28 cellular contexts compared by ENCODE assay signal in the genomic region with DNA sequence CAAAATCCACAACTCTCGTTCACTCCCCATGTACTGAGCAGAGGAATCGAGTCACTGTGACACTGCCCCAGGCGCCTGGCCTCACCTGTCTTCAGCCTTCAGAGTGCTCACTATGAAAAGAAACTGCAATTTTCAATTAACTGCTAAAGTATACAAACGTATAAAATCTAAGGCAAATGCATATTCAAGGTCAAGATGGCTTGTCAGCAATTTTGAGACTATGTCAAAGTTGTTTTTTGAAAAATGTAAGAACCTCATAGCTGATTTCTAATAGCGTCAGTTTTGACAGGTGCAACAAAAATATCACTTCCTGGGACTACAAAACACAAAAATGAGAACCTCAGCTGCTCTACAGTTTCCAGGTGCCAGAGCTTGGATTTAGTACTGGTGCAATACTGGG.
"Had no signal": no experiment of that assay in that cellular context is flagged by ENCODE, and none has a peak within 500 bp of the region (broad histone marks: within the 10 kb centered on the region; RNA-seq: fewer than 3 reads in every experiment).

No MANE protein-coding gene starts in this region.

- H3K4me3 ChIP-seq: left lung, lower lobe of right lung, pancreas, prostate gland, sigmoid colon, spleen, tibial nerve, uterus had no signal

- DNase-seq: hippocampal formation; kidney; left colon; left lung; lower lobe of right lung; mammary epithelial cell; mesenchymal stem cell; naive thymus-derived CD8-positive, alpha-beta T cell; nucleus accumbens; pancreas; posterior cingulate gyrus; retina; right cardiac atrium; sigmoid colon; small intestine; spleen; stimulated activated CD4-positive, alpha-beta T cell treated with anti-CD3 and anti-CD28 coated beads, Interleukin-4, amount 100 ng/mL, for 24 hours; stimulated activated naive CD4-positive, alpha-beta T cell treated with Interleukin-2 at 50 U/mL for 16 hours; stimulated activated naive CD8-positive, alpha-beta T cell treated with anti-CD3 and anti-CD28 coated beads, Interleukin-15, amount 100 ng/mL, for 72 hours; substantia nigra; uterus had no signal

- H3K4me1 ChIP-seq: left lung, lower lobe of right lung, pancreas, prostate gland, sigmoid colon, tibial nerve, uterus had no signal

- H3K9me3 Mint-ChIP-seq: naive thymus-derived CD8-positive, alpha-beta T cell; nephron; neural crest cell; stimulated activated memory B cell treated with anti-CD40 and anti-IgM and Interleukin-4, amounts not matched to agents 10 μg/mL and 1 μg/mL and 100 μg/mL, for 72 hours; stimulated activated naive CD8-positive, alpha-beta T cell treated with anti-CD3 and anti-CD28 coated beads, Interleukin-15, amount 100 ng/mL, for 72 hours; type B pancreatic cell had no signal

- H3K36me3 ChIP-seq: uterus had no signal

- H3K4me3 Mint-ChIP-seq: naive thymus-derived CD8-positive, alpha-beta T cell; nephron; neural crest cell; stimulated activated memory B cell treated with anti-CD40 and anti-IgM and Interleukin-4, amounts not matched to agents 10 μg/mL and 1 μg/mL and 100 μg/mL, for 72 hours; stimulated activated naive CD8-positive, alpha-beta T cell treated with anti-CD3 and anti-CD28 coated beads, Interleukin-15, amount 100 ng/mL, for 72 hours; type B pancreatic cell had no signal

- H3K27ac Mint-ChIP-seq: nephron; stimulated activated memory B cell treated with anti-CD40 and anti-IgM and Interleukin-4, amounts not matched to agents 10 μg/mL and 1 μg/mL and 100 μg/mL, for 72 hours; stimulated activated naive CD8-positive, alpha-beta T cell treated with anti-CD3 and anti-CD28 coated beads, Interleukin-15, amount 100 ng/mL, for 72 hours; type B pancreatic cell had no signal

- FAIRE-seq: islet of Langerhans, kidney, pancreas, small intestine had no signal

- H3K9me3 ChIP-seq: left lung, lower lobe of right lung, pancreas, prostate gland, sigmoid colon, spleen, tibial nerve, uterus had no signal

- H3K27me3 Mint-ChIP-seq: naive thymus-derived CD8-positive, alpha-beta T cell; stimulated activated memory B cell treated with anti-CD40 and anti-IgM and Interleukin-4, amounts not matched to agents 10 μg/mL and 1 μg/mL and 100 μg/mL, for 72 hours; stimulated activated naive CD8-positive, alpha-beta T cell treated with anti-CD3 and anti-CD28 coated beads, Interleukin-15, amount 100 ng/mL, for 72 hours; type B pancreatic cell had no signal

- ATAC-seq: left colon; left lung; lower lobe of right lung; naive thymus-derived CD8-positive, alpha-beta T cell; pancreas; right cardiac atrium; stimulated activated memory B cell treated with anti-CD40 and anti-IgM and Interleukin-4, amounts not matched to agents 10 μg/mL and 1 μg/mL and 100 μg/mL, for 72 hours; stimulated activated naive CD8-positive, alpha-beta T cell treated with anti-CD3 and anti-CD28 coated beads, Interleukin-15, amount 100 ng/mL, for 72 hours had no signal

- H3K27me3 ChIP-seq: left lung, pancreas, sigmoid colon, spleen, tibial nerve, uterus had no signal

- H3K27ac ChIP-seq: left lung, lower lobe of right lung, pancreas, prostate gland, sigmoid colon, spleen, tibial nerve, uterus had no signal

- H3K4me1 Mint-ChIP-seq: nephron, neural crest cell had no signal
